ENCODE assay signal across 31 cellular contexts in the genomic region with DNA sequence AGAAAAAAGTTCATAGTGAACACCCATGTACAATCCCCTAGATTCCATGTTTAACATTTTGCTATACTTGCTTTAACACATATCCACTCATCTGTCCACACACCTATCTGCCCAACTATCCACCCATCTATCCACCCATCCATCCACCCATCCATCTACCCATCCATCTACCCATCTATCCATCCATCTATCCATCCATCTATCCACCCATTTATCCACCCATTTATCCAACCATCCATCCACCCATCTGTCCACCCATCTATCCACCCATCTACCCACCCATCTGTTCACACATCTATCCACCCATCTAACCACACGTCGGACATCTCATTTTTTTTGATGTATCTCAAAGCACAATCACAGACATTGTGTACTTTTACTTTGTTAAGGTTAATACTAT. TPM values are rescaled to one million over a fixed set of nuclear protein-coding genes. Genes with fewer than 3 reads are reported as not detected.
"Had no signal": no experiment of that assay in that cellular context is flagged by ENCODE, and none has a peak within 500 bp of the region (broad histone marks: within the 10 kb centered on the region; RNA-seq: fewer than 3 reads in every experiment).

No MANE protein-coding gene starts in this region.

- H3K4me1 ChIP-seq: left lung, lower lobe of right lung, parathyroid adenoma, psoas muscle, right lobe of liver, tibial nerve, vagina had no signal

- ATAC-seq: left colon; left lung; lower lobe of right lung; naive thymus-derived CD8-positive, alpha-beta T cell; right lobe of liver; stimulated activated memory B cell treated with anti-CD40 and anti-IgM and Interleukin-4, amounts not matched to agents 10 μg/mL and 1 μg/mL and 100 μg/mL, for 72 hours; stimulated activated naive CD8-positive, alpha-beta T cell treated with anti-CD3 and anti-CD28 coated beads, Interleukin-15, amount 100 ng/mL, for 72 hours had no signal

- H3K4me3 ChIP-seq: left lung, lower lobe of right lung, psoas muscle, right lobe of liver, smooth muscle cell, tibial nerve, vagina had no signal

- H3K9ac ChIP-seq: parathyroid adenoma had no signal

- H2AFZ ChIP-seq: parathyroid adenoma had no signal

- H3K9me3 ChIP-seq: left lung, lower lobe of right lung, psoas muscle, right lobe of liver, tibial nerve, vagina had no signal

- H3K27ac ChIP-seq: left lung, lower lobe of right lung, parathyroid adenoma, right lobe of liver, tibial nerve, vagina had no signal

- DNase-seq: hypothalamus; immature natural killer cell; kidney; left colon; left lung; lower lobe of right lung; mammary epithelial cell; mesenchymal stem cell; naive thymus-derived CD8-positive, alpha-beta T cell; nucleus accumbens; psoas muscle; right lobe of liver; stimulated activated CD4-positive, alpha-beta T cell treated with anti-CD3 and anti-CD28 coated beads, Interleukin-1b, Interleukin-23, amount 100 ng/mL, for 48 hours; stimulated activated CD4-positive, alpha-beta T cell treated with anti-CD3 and anti-CD28 coated beads, Interleukin-2, amount 100 ng/mL, for 48 hours; stimulated activated CD4-positive, alpha-beta T cell treated with anti-CD3 and anti-CD28 coated beads, Interleukin-4, amount 100 ng/mL, for 4 hours; stimulated activated CD8-positive, alpha-beta memory T cell treated with anti-CD3 and anti-CD28 coated beads, Interleukin-4, amount 100 ng/mL, for 48 hours; stimulated activated naive CD4-positive, alpha-beta T cell treated with Interleukin-2 at 50 U/mL for 16 hours; stimulated activated naive CD8-positive, alpha-beta T cell treated with anti-CD3 and anti-CD28 coated beads, Interleukin-15, amount 100 ng/mL, for 72 hours; substantia nigra had no signal

- H3K79me2 ChIP-seq: parathyroid adenoma had no signal

- H3K27me3 ChIP-seq: left lung, right lobe of liver, tibial nerve, vagina had no signal

- H3K4me2 ChIP-seq: smooth muscle cell had no signal

- FAIRE-seq: islet of Langerhans, kidney had no signal

- H3K36me3 ChIP-seq: left lung, lower lobe of right lung, right lobe of liver, tibial nerve, vagina had no signal

RNA-seq across cellular contexts. Expression of a gene that starts 25.8 kb away (rescaled TPM):
- total RNA-seq: kidney; left colon; left lung; lower lobe of right lung; mammary epithelial cell; mucosa of gallbladder; naive thymus-derived CD8-positive, alpha-beta T cell; neural crest cell; osteocyte; posterior vena cava; psoas muscle; smooth muscle cell; temporal lobe; tibial nerve; ureter; vagina had no signal
- polyA plus RNA-seq: immature natural killer cell; mammary epithelial cell; naive thymus-derived CD8-positive, alpha-beta T cell had no signal

RNA-seq across cellular contexts. Expression of a gene that starts 42.5 kb away (rescaled TPM):
- polyA plus RNA-seq: immature natural killer cell; naive thymus-derived CD8-positive, alpha-beta T cell had no signal

RNA-seq across cellular contexts. Expression of a gene that starts 58.9 kb away (rescaled TPM):
- total RNA-seq: naive thymus-derived CD8-positive, alpha-beta T cell; neural crest cell; osteocyte; smooth muscle cell; vagina had no signal
- polyA plus RNA-seq: immature natural killer cell; naive thymus-derived CD8-positive, alpha-beta T cell; smooth muscle cell had no signal
